1 cellular context compared by ENCODE assay signal in the genomic region with DNA sequence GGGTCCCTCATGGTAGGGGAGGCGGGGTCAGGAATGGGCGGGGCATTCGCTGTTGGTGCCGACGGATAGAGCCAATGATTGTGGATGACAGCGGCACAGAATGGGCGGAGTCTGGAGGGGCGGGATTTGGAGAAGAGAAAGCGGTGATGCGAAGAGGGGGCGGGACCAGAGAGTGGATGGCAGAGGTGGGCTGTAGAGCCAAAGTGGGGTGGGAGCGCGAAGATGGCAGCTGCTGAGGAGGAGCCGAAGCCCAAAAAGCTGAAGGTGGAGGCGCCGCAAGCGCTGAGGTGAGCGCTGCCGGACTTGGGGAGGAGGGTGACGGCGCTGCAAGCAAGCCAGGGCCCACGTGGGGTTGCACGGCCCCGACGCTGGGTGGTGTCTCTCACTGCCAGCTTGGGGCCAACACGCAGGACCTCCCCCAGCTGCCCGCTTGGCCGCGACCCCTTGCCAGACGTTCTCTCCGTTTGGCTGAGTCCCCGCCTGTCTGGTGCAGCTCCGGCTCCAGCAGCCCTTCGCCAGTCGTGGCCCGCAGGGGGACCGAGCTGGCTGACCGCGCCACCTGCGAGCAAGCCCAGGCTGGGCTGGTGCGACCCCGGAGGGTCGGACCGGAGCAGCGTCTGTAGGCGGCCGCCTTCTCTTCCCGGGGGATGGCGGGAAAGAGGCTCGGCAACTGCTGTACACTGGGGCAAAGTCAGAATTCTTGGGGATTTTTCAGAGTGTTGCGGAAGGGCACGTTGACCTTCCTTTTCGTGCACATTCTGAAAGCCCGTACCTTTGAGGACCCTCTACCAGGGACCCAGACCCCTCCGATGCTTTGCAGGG.
TF ChIP-seq lines count a peak whose summit lies in the region.

Gene ADK, plus strand, starts transcription at position 165 of the 822 bp plus-strand sequence. Its CDS starts 58 bp downstream, at position 223.

TF ChIP-seq in HepG2, 621 proteins besides CTCF, POLR2A, EP300 and RAD21 (continued from another document and continues in another):
- TF ChIP-seq ZHX2 (IDR thresholded peaks at IDR 0.05; ENCODE audit: low read depth) (no peak), ZHX2 (CRISPR knock-in tag; IDR thresholded peaks at IDR 0.05; ENCODE audit: borderline replicate concordance) (no peak), ZNF674 (CRISPR knock-in tag; IDR thresholded peaks at IDR 0.05; ENCODE audit: low read depth) (no peak), ZNF496 (CRISPR knock-in tag; IDR thresholded peaks at IDR 0.05; ENCODE audit: insufficient replicate concordance) (no peak), ZNF781 (CRISPR knock-in tag; IDR thresholded peaks at IDR 0.05; ENCODE audit: borderline replicate concordance, not compliant biosample characterization) (no peak), ZNF678 (CRISPR knock-in tag; IDR thresholded peaks at IDR 0.05) (no peak), PBX2 (CRISPR knock-in tag; IDR thresholded peaks at IDR 0.05) (no peak), XRCC5 (optimal IDR thresholded peaks at IDR 0.05; ENCODE audit: low read length) (no peak), ARID5B (CRISPR knock-in tag; IDR thresholded peaks at IDR 0.05) (peak; percentile 38; the same call in 1 of the 2 replicates), NCOA5 (CRISPR knock-in tag; IDR thresholded peaks at IDR 0.05) (no peak), ELF4 (CRISPR knock-in tag; IDR thresholded peaks at IDR 0.05; ENCODE audit: borderline replicate concordance) (no peak), ZNF207 (IDR thresholded peaks at IDR 0.05; ENCODE audit: borderline replicate concordance) (no peak), GFI1 (CRISPR knock-in tag; IDR thresholded peaks at IDR 0.05; ENCODE audit: borderline replicate concordance) (0 out of 2 replicates have a peak, but pooled peaks have one; percentile 32), ZNF850 (CRISPR knock-in tag; conservative IDR thresholded peaks at IDR 0.05) (no peak), TCF7L2 (IDR thresholded peaks at IDR 0.05; ENCODE audit: low read depth, low read length) (no peak), ZFP36 (IDR thresholded peaks at IDR 0.05; ENCODE audit: borderline replicate concordance, low read depth, low read length, partially characterized antibody) (no peak), PHB2 (IDR thresholded peaks at IDR 0.05; ENCODE audit: partially characterized antibody) (no peak), ZNF205 (CRISPR knock-in tag; IDR thresholded peaks at IDR 0.05) (0 out of 2 replicates have a peak, but pooled peaks have one; percentile 19), PCBP1 (IDR thresholded peaks at IDR 0.05; ENCODE audit: borderline replicate concordance, low read depth, low read length) (no peak), FOXM1 (CRISPR knock-in tag; IDR thresholded peaks at IDR 0.05) (no peak), ZNF605 (CRISPR knock-in tag; IDR thresholded peaks at IDR 0.05) (no peak), TOPORS (CRISPR knock-in tag; IDR thresholded peaks at IDR 0.05) (no peak), SSRP1 (CRISPR knock-in tag; IDR thresholded peaks at IDR 0.05) (no peak), BRCA1 (CRISPR knock-in tag; IDR thresholded peaks at IDR 0.05) (no peak), RORA (CRISPR knock-in tag; IDR thresholded peaks at IDR 0.05) (no peak), ZNF180 (CRISPR knock-in tag; IDR thresholded peaks at IDR 0.05; ENCODE audit: borderline replicate concordance, low read depth) (no peak), NFKBIZ (CRISPR knock-in tag; IDR thresholded peaks at IDR 0.05) (no peak), ZBTB20 (CRISPR knock-in tag; IDR thresholded peaks at IDR 0.05; ENCODE audit: borderline replicate concordance, low read depth) (no peak), ZNF256 (CRISPR knock-in tag; conservative IDR thresholded peaks at IDR 0.05) (no peak), ZBTB1 (CRISPR knock-in tag; IDR thresholded peaks at IDR 0.05; ENCODE audit: borderline replicate concordance) (no peak), NFATC3 (CRISPR knock-in tag; IDR thresholded peaks at IDR 0.05) (no peak)
- TF ChIP-seq, protein P1, sequence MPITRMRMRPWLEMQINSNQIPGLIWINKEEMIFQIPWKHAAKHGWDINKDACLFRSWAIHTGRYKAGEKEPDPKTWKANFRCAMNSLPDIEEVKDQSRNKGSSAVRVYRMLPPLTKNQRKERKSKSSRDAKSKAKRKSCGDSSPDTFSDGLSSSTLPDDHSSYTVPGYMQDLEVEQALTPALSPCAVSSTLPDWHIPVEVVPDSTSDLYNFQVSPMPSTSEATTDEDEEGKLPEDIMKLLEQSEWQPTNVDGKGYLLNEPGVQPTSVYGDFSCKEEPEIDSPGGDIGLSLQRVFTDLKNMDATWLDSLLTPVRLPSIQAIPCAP (CRISPR knock-in tag; IDR thresholded peaks at IDR 0.05; ENCODE audit: low read depth): no peak
- TF ChIP-seq, protein P2, sequence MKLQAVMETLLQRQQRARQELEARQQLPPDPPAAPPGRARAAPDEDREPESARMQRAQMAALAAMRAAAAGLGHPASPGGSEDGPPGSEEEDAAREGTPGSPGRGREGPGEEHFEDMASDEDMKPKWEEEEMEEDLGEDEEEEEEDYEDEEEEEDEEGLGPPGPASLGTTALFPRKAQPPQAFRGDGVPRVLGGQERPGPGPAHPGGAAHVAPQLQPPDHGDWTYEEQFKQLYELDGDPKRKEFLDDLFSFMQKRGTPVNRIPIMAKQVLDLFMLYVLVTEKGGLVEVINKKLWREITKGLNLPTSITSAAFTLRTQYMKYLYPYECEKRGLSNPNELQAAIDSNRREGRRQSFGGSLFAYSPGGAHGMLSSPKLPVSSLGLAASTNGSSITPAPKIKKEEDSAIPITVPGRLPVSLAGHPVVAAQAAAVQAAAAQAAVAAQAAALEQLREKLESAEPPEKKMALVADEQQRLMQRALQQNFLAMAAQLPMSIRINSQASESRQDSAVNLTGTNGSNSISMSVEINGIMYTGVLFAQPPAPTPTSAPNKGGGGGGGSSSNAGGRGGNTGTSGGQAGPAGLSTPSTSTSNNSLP (IDR thresholded peaks at IDR 0.05; ENCODE audit: low read depth, low read length): no peak
- TF ChIP-seq, protein P3, sequence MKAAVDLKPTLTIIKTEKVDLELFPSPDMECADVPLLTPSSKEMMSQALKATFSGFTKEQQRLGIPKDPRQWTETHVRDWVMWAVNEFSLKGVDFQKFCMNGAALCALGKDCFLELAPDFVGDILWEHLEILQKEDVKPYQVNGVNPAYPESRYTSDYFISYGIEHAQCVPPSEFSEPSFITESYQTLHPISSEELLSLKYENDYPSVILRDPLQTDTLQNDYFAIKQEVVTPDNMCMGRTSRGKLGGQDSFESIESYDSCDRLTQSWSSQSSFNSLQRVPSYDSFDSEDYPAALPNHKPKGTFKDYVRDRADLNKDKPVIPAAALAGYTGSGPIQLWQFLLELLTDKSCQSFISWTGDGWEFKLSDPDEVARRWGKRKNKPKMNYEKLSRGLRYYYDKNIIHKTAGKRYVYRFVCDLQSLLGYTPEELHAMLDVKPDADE (CRISPR knock-in tag; IDR thresholded peaks at IDR 0.05): no peak
- TF ChIP-seq, protein P4, sequence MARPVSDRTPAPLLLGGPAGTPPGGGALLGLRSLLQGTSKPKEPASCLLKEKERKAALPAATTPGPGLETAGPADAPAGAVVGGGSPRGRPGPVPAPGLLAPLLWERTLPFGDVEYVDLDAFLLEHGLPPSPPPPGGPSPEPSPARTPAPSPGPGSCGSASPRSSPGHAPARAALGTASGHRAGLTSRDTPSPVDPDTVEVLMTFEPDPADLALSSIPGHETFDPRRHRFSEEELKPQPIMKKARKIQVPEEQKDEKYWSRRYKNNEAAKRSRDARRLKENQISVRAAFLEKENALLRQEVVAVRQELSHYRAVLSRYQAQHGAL (CRISPR knock-in tag; IDR thresholded peaks at IDR 0.05; ENCODE audit: not compliant biosample characterization): no peak
- TF ChIP-seq, protein P5, sequence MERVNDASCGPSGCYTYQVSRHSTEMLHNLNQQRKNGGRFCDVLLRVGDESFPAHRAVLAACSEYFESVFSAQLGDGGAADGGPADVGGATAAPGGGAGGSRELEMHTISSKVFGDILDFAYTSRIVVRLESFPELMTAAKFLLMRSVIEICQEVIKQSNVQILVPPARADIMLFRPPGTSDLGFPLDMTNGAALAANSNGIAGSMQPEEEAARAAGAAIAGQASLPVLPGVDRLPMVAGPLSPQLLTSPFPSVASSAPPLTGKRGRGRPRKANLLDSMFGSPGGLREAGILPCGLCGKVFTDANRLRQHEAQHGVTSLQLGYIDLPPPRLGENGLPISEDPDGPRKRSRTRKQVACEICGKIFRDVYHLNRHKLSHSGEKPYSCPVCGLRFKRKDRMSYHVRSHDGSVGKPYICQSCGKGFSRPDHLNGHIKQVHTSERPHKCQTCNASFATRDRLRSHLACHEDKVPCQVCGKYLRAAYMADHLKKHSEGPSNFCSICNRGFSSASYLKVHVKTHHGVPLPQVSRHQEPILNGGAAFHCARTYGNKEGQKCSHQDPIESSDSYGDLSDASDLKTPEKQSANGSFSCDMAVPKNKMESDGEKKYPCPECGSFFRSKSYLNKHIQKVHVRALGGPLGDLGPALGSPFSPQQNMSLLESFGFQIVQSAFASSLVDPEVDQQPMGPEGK (CRISPR knock-in tag; IDR thresholded peaks at IDR 0.05): peak; percentile 37; the same call in 1 of the 2 replicates
- TF ChIP-seq, protein P6, sequence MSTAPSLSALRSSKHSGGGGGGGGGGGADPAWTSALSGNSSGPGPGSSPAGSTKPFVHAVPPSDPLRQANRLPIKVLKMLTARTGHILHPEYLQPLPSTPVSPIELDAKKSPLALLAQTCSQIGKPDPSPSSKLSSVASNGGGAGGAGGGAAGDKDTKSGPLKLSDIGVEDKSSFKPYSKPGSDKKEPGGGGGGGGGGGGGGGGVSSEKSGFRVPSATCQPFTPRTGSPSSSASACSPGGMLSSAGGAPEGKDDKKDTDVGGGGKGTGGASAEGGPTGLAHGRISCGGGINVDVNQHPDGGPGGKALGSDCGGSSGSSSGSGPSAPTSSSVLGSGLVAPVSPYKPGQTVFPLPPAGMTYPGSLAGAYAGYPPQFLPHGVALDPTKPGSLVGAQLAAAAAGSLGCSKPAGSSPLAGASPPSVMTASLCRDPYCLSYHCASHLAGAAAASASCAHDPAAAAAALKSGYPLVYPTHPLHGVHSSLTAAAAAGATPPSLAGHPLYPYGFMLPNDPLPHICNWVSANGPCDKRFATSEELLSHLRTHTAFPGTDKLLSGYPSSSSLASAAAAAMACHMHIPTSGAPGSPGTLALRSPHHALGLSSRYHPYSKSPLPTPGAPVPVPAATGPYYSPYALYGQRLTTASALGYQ (CRISPR knock-in tag; IDR thresholded peaks at IDR 0.05): no peak
